ENCODE assay signal across 10 cellular contexts in the genomic region with DNA sequence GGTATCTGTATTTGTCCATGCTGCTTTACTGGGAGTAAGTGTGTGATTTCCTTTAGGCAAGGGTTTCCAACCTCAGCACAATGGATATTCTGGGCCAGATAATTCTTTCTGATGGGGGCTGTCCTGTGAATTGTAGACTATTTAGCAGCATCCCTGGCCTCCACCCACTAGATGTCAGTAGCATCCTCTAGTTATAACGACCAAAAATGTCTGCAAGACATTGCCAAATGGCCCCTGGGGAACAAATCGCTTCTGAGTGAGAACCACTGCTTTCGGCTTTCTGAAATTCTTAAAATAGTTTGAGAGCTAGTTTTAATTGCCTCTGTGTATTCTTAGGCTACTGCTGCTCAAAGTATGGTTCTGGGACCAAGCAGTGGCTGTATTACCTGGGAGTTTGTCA.
DNase-seq lines count a peak whose midpoint lies in the region; ATAC-seq and TF ChIP-seq lines count a peak whose summit lies in the region.
"Had no signal": no experiment of that assay in that cellular context is flagged by ENCODE, and none has a peak within 500 bp of the region (broad histone marks: within the 10 kb centered on the region; RNA-seq: fewer than 3 reads in every experiment).

No MANE protein-coding gene starts in this region.

- TF ChIP-seq CTCF in AG09319 (IDR thresholded peaks at IDR 0.05; ENCODE audit: low read depth, low read length) (peak; percentile 16; the same call in 1 of the 2 replicates), fibroblast of the aortic adventitia (IDR thresholded peaks at IDR 0.05; ENCODE audit: insufficient read depth, low read length) (no peak)

- intact Hi-C loops in left colon (cut with DNase I, micrococcal nuclease) = no loop called here

- ATAC-seq in GM18907 (IDR thresholded peaks at IDR 0.05; ENCODE audit: unreplicated experiment) = peak; percentile 58
- no peak for ATAC-seq in left colon

- DNase-seq in AG09319 (ENCODE audit: extremely low read depth, low read depth) (no peak), NCI-H69 (lab: John Stamatoyannopoulos, UW) (peak; percentile 32), fibroblast of the aortic adventitia (ENCODE audit: low read depth) (peak; percentile 49), left colon (no peak), HK-2 (ENCODE audit: unreplicated experiment) (no peak), NCI-H1105 treated with DMSO at 0.1 percent for 48 hours (lab: John Stamatoyannopoulos, UW) (no peak)
- no peak for DNase-seq in stimulated activated CD4-positive, alpha-beta T cell treated with anti-CD3 and anti-CD28 coated beads, Interleukin-4, amount 100 ng/mL, for 1 hour
- DNase-seq: activated naive CD8-positive, alpha-beta T cell treated with anti-CD3 and anti-CD28 coated beads, Interleukin-2, amount 10 ng/mL, durations not matched to agents 7 days and 5 days had no signal

- no peak overlapping the region for H3K4me3 ChIP-seq in fibroblast of the aortic adventitia (ENCODE audit: low read depth, low read length)
- H3K4me3 ChIP-seq: HAP-1 had no signal

Comparison
In these comparisons a context has a peak if more than half of its experiments do, and no peak if none do; other contexts are left out.
1. DNase-seq: peak in NCI-H69 (single experiment) and fibroblast of the aortic adventitia (single experiment); none in AG09319 (single experiment), left colon (0 of 2), HK-2 (single experiment), NCI-H1105 treated with DMSO at 0.1 percent for 48 hours (single experiment) and stimulated activated CD4-positive, alpha-beta T cell treated with anti-CD3 and anti-CD28 coated beads, Interleukin-4, amount 100 ng/mL, for 1 hour (single experiment).